8 cellular contexts compared by ENCODE assay signal in the genomic region with DNA sequence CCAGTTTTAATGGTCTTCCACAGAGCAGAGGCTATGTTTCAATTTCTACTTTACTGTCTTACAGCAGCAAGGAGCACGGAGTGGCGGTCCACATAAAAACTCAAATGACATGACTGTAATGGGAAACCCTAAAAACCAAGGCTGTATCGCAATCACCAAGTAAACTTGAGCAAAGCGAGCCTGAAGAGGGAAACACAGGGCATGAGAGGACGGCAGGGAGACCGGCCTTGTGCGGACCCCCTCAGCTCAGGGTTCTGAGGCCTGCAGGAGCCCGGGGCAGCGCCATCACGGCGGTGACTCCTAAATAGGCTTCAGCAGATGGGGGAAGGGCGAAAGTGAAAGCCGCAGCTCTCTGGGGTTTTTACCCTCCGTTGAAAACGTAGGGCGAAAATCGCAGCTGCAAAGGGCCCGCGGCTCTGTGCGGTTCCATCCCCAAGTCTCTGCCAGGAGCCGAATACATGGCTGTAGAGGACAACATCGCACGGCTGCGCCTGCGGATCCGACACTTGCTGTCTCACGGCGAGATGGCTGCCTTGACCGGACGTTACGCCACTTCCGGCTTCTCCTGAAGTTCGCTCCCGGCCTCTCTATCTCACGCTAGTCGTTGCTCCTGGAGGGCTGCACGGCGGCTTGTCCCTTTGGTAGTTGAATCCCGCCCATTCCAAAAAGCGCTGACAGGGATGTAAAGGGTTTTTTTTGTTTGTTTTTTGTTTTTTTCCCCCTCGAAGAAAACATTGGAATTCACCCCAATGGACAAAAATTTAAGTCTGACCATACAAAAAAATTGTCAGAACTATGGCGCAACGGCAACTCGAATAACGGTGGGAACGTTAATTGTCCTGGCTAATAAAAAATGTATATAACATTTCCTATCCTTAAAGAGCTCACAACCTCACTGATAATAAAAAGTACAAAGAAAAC. TPM values are rescaled to one million over a fixed set of nuclear protein-coding genes. Genes with fewer than 3 reads are reported as not detected.
A peak's percentile ranks its signal among the peaks of the same experiment; 100 is the strongest.
DNase-seq lines count a peak whose midpoint lies in the region; ATAC-seq and TF ChIP-seq lines count a peak whose summit lies in the region.

A gene (minus strand): TSS at position 543 of the 921 bp plus-strand sequence. CDS start 65 bp downstream, at position 478.

- peak; percentile 66 for ATAC-seq in GM18907 (IDR thresholded peaks at IDR 0.05; ENCODE audit: unreplicated experiment)
- peak; percentile 45 for ATAC-seq in HG03159 (IDR thresholded peaks at IDR 0.05; ENCODE audit: unreplicated experiment)
- ATAC-seq in activated B cell treated with CpG ODN at 0.5 μM for 24 hours (ENCODE audit: low read depth), result peak; percentile 36

- no peak within 1 kb of the TSS for H3K4me3 Mint-ChIP-seq in activated B cell treated with CpG ODN at 0.5 μM for 24 hours

- H3K27me3 Mint-ChIP-seq in activated B cell treated with CpG ODN at 0.5 μM for 24 hours, result no peaks in the 10 kb centered on the region

- intact Hi-C loops in activated B cell treated with CpG ODN at 0.5 μM for 24 hours (cut with micrococcal nuclease) (loop anchor here (5.0 kb wide), 2 partner anchors 261 to 466 kb away; a partner anchor contains a TSS), spleen (cut with DNase I; ENCODE audit: low total_unique reads) (no loop called here)

- H3K27ac Mint-ChIP-seq in activated B cell treated with CpG ODN at 0.5 μM for 24 hours, result no peak within 1 kb of the TSS

- H3K9me3 Mint-ChIP-seq in activated B cell treated with CpG ODN at 0.5 μM for 24 hours, result no peaks in the 10 kb centered on the region

- peaks cover 40% of the 10 kb centered on the region for H3K36me3 Mint-ChIP-seq in activated B cell treated with CpG ODN at 0.5 μM for 24 hours (ENCODE audit: low read depth)

- CTCF ChIA-PET in AG04450 (lab: Charles Lee) (interaction anchor here (1.0 to 1.6 kb wide), 3 partner anchors 22 to 721 kb away, joined by 4 to 7 read pairs (median 6); no protein-coding TSS in a partner anchor), activated B cell treated with CpG ODN at 0.5 μM for 24 hours (lab: Charles Lee) (interaction anchor here (1.6 kb wide), 1 partner anchor 31 kb away, joined by 10 read pairs; a partner anchor contains a TSS)

- peaks cover 53 to 81% (median 74%) of the 10 kb centered on the region in 6 donors for H3K4me1 ChIP-seq in spleen

- TF ChIP-seq POLR2A in spleen (IDR thresholded peaks at IDR 0.05), result peak; percentile 44 to 71 (median 58)

- DNase-seq in AG04450 (ENCODE audit: low read depth, low spot score), result peak; percentile 80
- peak; percentile 96 for DNase-seq in NCI-H345 (lab: John Stamatoyannopoulos, UW)
- peak; percentile 73 for DNase-seq in activated B cell treated with CpG ODN at 0.5 μM for 24 hours
- peak; percentile 70 for DNase-seq in central memory CD4-positive, alpha-beta T cell
- peak; percentile 98 for DNase-seq in inferior parietal cortex (ENCODE audit: extremely low spot score)
- DNase-seq in spleen, result peak; percentile 98

- 0 to 1% (median 0%) methylated on average over 30 to 46 of the region's 46 CpGs for WGBS in spleen, 5 donors

- TF ChIP-seq CTCF in AG04450 (IDR thresholded peaks at IDR 0.05; ENCODE audit: low read depth, low read length), result no peak
- TF ChIP-seq CTCF in activated B cell treated with CpG ODN at 0.5 μM for 24 hours (IDR thresholded peaks at IDR 0.05), result no peak
- peak in 1 of 11 experiments; percentile 26 for TF ChIP-seq CTCF in spleen (IDR thresholded peaks at IDR 0.05 in 8 of 11, conservative IDR thresholded peaks at IDR 0.05 in 3 of 11)

- H3K4me3 ChIP-seq in AG04450 (ENCODE audit: low read depth, low read length), result peak within 1 kb of the TSS; percentile 99
- H3K4me3 ChIP-seq in spleen, result peak within 1 kb of the TSS; percentile 85 to 97 (median 94)

- peak within 1 kb of the TSS; percentile 96 for H3K27ac ChIP-seq in AG04450 (ENCODE audit: low read depth, low read length)
- H3K27ac ChIP-seq in spleen, result peak within 1 kb of the TSS; percentile 84 to 99 (median 96)

- H3K9me3 ChIP-seq in AG04450 (ENCODE audit: control insufficient read depth, insufficient read depth, low read length) (peaks cover 3% of the 10 kb centered on the region; the same call in 1 of the 2 replicates), spleen (no peaks in the 10 kb centered on the region)

- H3K36me3 ChIP-seq in spleen, result peaks cover 2 to 46% (median 23%) of the 10 kb centered on the region in 6 donors

- POLR2A ChIA-PET in AG04450 (lab: Yijun Ruan, JAX), result no interaction called here
- POLR2A ChIA-PET in activated B cell treated with CpG ODN at 0.5 μM for 24 hours (lab: Charles Lee), result interaction anchor here (1.0 to 3.6 kb wide), 5 partner anchors 14 to 851 kb away, joined by 4 to 40 read pairs (median 24); a partner anchor contains a TSS

- peaks cover 26% of the 10 kb centered on the region for H3K4me1 Mint-ChIP-seq in activated B cell treated with CpG ODN at 0.5 μM for 24 hours

- H3K27me3 ChIP-seq in AG04450 (ENCODE audit: control insufficient read depth, insufficient read depth, low read length), result no peaks in the 10 kb centered on the region
- H3K27me3 ChIP-seq in spleen (replicated peaks in 1 of 7), result no peaks in the 10 kb centered on the region

RNA-seq across cellular contexts. Expression of the gene that starts here (rescaled TPM):
- polyA plus RNA-seq in AG04450 (2011; rRNA removed) (438 and 491 TPM in 2 replicates), spleen (100 to 1,000 TPM; 237 to 257 (median 239) TPM)
- polyA minus RNA-seq in AG04450 (2011; rRNA and poly(A)+ RNA removed), result 123 and 136 TPM in 2 replicates
- total RNA-seq in activated B cell treated with CpG ODN at 0.5 μM for 24 hours (163 and 168 TPM in 2 replicates), spleen (100 to 1,000 TPM in 6 of 7 donors, 10 to 100 TPM in 1; 98.8 to 162 (median 110) TPM)

Comparison
In these comparisons a context has a peak if more than half of its experiments do, and no peak if none do; other contexts are left out.
1. Peak in every context shown above with its lines: DNase-seq, ATAC-seq, H3K4me3 ChIP-seq and H3K27ac ChIP-seq.